Comparison of ENCODE assay signal across 1 cellular context in the genomic region with DNA sequence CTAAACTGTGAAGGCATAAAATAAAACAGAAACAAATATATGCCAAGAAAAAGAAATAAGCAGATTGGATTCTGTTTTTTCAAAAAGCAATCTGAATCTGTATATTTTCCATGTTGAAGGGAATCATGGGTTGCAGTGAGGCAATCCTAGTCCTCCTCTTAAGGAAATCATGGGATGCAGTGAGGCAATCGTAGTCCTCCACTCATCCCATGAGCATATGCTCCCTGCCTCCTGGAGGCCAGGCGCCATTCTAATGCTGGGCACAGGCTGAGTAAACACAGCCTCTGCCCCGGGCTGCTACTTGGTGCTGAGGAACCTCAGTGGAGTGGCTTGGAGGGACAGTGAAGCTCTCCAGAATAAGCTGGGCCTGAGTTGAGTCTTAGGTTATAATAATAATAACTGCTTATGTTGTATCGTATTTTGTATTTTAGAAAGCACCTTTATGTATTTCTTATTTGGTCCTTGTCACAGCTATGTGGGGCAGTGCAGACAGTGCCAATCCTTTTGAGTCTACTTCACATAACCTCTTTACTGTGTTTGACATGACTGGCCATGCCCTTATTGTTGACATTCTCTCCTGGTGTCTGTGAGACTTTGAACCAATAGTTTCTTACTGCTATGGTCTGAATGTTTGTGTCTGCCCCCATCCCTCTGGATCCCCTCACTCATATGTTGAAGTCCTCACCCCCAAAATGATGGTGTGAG.
TF ChIP-seq lines count a peak whose summit lies in the region.

No MANE protein-coding gene starts in this region.

TF ChIP-seq in HepG2, 621 proteins besides CTCF, POLR2A, EP300 and RAD21 (continued from another document):
- peak; percentile 96; the same call in 1 of the 2 replicates for TF ChIP-seq TP53 (CRISPR knock-in tag; conservative IDR thresholded peaks at IDR 0.05)
- no peak for TF ChIP-seq MYNN (CRISPR knock-in tag; IDR thresholded peaks at IDR 0.05; ENCODE audit: low read depth)
- TF ChIP-seq, protein P1, sequence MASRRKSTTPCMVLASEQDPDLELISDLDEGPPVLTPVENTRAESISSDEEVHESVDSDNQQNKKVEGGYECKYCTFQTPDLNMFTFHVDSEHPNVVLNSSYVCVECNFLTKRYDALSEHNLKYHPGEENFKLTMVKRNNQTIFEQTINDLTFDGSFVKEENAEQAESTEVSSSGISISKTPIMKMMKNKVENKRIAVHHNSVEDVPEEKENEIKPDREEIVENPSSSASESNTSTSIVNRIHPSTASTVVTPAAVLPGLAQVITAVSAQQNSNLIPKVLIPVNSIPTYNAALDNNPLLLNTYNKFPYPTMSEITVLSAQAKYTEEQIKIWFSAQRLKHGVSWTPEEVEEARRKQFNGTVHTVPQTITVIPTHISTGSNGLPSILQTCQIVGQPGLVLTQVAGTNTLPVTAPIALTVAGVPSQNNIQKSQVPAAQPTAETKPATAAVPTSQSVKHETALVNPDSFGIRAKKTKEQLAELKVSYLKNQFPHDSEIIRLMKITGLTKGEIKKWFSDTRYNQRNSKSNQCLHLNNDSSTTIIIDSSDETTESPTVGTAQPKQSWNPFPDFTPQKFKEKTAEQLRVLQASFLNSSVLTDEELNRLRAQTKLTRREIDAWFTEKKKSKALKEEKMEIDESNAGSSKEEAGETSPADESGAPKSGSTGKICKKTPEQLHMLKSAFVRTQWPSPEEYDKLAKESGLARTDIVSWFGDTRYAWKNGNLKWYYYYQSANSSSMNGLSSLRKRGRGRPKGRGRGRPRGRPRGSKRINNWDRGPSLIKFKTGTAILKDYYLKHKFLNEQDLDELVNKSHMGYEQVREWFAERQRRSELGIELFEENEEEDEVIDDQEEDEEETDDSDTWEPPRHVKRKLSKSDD (CRISPR knock-in tag; IDR thresholded peaks at IDR 0.05; ENCODE audit: low read depth), result no peak
- TF ChIP-seq MBNL3 (CRISPR knock-in tag; conservative IDR thresholded peaks at IDR 0.05), result no peak
- TF ChIP-seq TEAD2 (CRISPR knock-in tag; IDR thresholded peaks at IDR 0.05), result no peak
- no peak for TF ChIP-seq CEBPZ (IDR thresholded peaks at IDR 0.05; ENCODE audit: low read length)
- TF ChIP-seq MAFG (CRISPR knock-in tag; IDR thresholded peaks at IDR 0.05), result no peak
- TF ChIP-seq TCF7L2 (IDR thresholded peaks at IDR 0.05; ENCODE audit: low read depth, low read length), result no peak
- TF ChIP-seq, protein P2, sequence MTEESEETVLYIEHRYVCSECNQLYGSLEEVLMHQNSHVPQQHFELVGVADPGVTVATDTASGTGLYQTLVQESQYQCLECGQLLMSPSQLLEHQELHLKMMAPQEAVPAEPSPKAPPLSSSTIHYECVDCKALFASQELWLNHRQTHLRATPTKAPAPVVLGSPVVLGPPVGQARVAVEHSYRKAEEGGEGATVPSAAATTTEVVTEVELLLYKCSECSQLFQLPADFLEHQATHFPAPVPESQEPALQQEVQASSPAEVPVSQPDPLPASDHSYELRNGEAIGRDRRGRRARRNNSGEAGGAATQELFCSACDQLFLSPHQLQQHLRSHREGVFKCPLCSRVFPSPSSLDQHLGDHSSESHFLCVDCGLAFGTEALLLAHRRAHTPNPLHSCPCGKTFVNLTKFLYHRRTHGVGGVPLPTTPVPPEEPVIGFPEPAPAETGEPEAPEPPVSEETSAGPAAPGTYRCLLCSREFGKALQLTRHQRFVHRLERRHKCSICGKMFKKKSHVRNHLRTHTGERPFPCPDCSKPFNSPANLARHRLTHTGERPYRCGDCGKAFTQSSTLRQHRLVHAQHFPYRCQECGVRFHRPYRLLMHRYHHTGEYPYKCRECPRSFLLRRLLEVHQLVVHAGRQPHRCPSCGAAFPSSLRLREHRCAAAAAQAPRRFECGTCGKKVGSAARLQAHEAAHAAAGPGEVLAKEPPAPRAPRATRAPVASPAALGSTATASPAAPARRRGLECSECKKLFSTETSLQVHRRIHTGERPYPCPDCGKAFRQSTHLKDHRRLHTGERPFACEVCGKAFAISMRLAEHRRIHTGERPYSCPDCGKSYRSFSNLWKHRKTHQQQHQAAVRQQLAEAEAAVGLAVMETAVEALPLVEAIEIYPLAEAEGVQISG (CRISPR knock-in tag; IDR thresholded peaks at IDR 0.05), result no peak
- no peak for TF ChIP-seq ZNF75D (CRISPR knock-in tag; IDR thresholded peaks at IDR 0.05; ENCODE audit: borderline replicate concordance)
- TF ChIP-seq ZNF225 (CRISPR knock-in tag; IDR thresholded peaks at IDR 0.05), result no peak
- no peak for TF ChIP-seq ZNF143 (CRISPR knock-in tag; IDR thresholded peaks at IDR 0.05)
- no peak for TF ChIP-seq ZSCAN30 (CRISPR knock-in tag; IDR thresholded peaks at IDR 0.05)
- TF ChIP-seq TBX3 (IDR thresholded peaks at IDR 0.05; ENCODE audit: borderline replicate concordance), result no peak
- no peak for TF ChIP-seq GATA4 (IDR thresholded peaks at IDR 0.05; ENCODE audit: borderline replicate concordance, low read depth)
